21 cellular contexts compared by ENCODE assay signal in the genomic region with DNA sequence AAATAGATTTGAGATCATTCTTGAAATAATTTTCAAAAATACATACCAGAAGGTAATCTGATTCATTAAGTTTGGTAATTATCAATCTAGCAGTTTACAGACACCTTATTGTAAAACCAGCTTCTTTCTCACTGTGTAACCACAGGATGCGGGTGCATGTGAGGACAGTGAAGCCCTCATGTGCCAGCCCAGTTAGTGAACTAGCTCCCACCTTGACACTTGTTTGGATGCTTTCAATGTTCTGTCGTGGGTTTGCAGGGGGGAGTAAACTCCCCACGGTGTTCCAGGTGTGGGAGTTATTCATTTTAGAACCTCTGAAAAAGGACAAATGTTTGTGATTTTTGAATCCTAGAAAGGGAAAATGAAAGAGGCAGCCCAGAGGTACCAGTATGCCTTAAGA. TPM values are rescaled to one million over a fixed set of nuclear protein-coding genes. Genes with fewer than 3 reads are reported as not detected.
DNase-seq lines count a peak whose midpoint lies in the region; FAIRE-seq and TF ChIP-seq lines count a peak whose summit lies in the region.
"Had no signal": no experiment of that assay in that cellular context is flagged by ENCODE, and none has a peak within 500 bp of the region (broad histone marks: within the 10 kb centered on the region; RNA-seq: fewer than 3 reads in every experiment).

No MANE protein-coding gene starts in this region.

- H3K27ac ChIP-seq in dorsolateral prefrontal cortex = peak overlapping the region in 40 of 59 donors; percentile 1 to 81 (median 53)
- H3K27ac ChIP-seq: colonic mucosa had no signal

- peak; percentile 40 for DNase-seq in activated CD8-positive, alpha-beta memory T cell treated with anti-CD3 and anti-CD28 coated beads for 24 hours
- DNase-seq in activated CD8-positive, alpha-beta memory T cell treated with anti-CD3 and anti-CD28 coated beads, Interleukin-2, amount 50 U/mL, for 4 hours = no peak
- DNase-seq in HFFc6 = no peak
- no peak for DNase-seq in dorsolateral prefrontal cortex
- DNase-seq in osteocyte (ENCODE audit: extremely low spot score, unreplicated experiment) = peak; percentile 54
- DNase-seq in Calu3 = no peak
- DNase-seq in NCI-H2196 treated with DMSO at 0.1 percent for 48 hours (lab: John Stamatoyannopoulos, UW; ENCODE audit: unreplicated experiment) = no peak
- DNase-seq in H54 (ENCODE audit: insufficient read length, low spot score) = no peak
- DNase-seq: activated CD4-positive, alpha-beta memory T cell treated with anti-CD3 and anti-CD28 coated beads for 36 hours; activated T-cell treated with anti-CD3 and anti-CD28 coated beads, Interleukin-2, amount 50 U/mL, for 72 hours; colonic mucosa; midbrain; MV-4-11; retina; RPMI8226; stimulated activated CD8-positive, alpha-beta memory T cell treated with anti-CD3 and anti-CD28 coated beads, Interleukin-4, amount 100 ng/mL, for 48 hours had no signal

- no peak for FAIRE-seq in H54 (lab: Jason Lieb, UNC)
- FAIRE-seq: endometrium, GM12891 had no signal

- no peak for TF ChIP-seq POLR2A in H54 (IDR thresholded peaks at IDR 0.05; ENCODE audit: low read depth, low read length)

- CTCF ChIA-PET in Calu3 (lab: Charles Lee) = no interaction called here

- intact Hi-C loops in dorsolateral prefrontal cortex (cut with DNase I) (no loop called here), Calu3 (cut with micrococcal nuclease; ENCODE audit: unreplicated experiment) (no loop called here)

- peak overlapping the region in 1 of 59 donors; percentile 10 for H3K4me3 ChIP-seq in dorsolateral prefrontal cortex
- H3K4me3 ChIP-seq: colonic mucosa had no signal

- TF ChIP-seq CTCF in HFFc6 (IDR thresholded peaks at IDR 0.05) (no peak), dorsolateral prefrontal cortex (IDR thresholded peaks at IDR 0.05 in 54 of 56, conservative IDR thresholded peaks at IDR 0.05 in 2 of 56; ENCODE audit: low read depth in 1 of 56, partially characterized antibody in 56 of 56) (no peak), osteocyte (IDR thresholded peaks at IDR 0.05) (no peak), Calu3 (IDR thresholded peaks at IDR 0.05; ENCODE audit: unreplicated experiment) (no peak)

- H3K27me3 Mint-ChIP-seq in HFFc6 (ENCODE audit: insufficient read depth) (no peaks in the 10 kb centered on the region), osteocyte (ENCODE audit: unreplicated experiment) (no peaks in the 10 kb centered on the region), Calu3 (ENCODE audit: unreplicated experiment) (no peaks in the 10 kb centered on the region)
- H3K27me3 Mint-ChIP-seq: activated CD4-positive, alpha-beta memory T cell treated with anti-CD3 and anti-CD28 coated beads for 36 hours; activated naive CD8-positive, alpha-beta T cell had no signal

- no TSS peak for BruUV-seq in Calu3 (replicated peaks; lab: Mats Ljungman, UMichigan)

- H3K36me3 Mint-ChIP-seq in HFFc6 (ENCODE audit: low read depth) (peaks cover 24% of the 10 kb centered on the region), osteocyte (ENCODE audit: unreplicated experiment) (peaks cover 56% of the 10 kb centered on the region), Calu3 (ENCODE audit: insufficient read depth, unreplicated experiment) (peaks cover 31% of the 10 kb centered on the region)
- H3K36me3 Mint-ChIP-seq: activated CD4-positive, alpha-beta memory T cell treated with anti-CD3 and anti-CD28 coated beads for 36 hours; activated naive CD8-positive, alpha-beta T cell had no signal

- peak overlapping the region; percentile 92 for H3K27ac Mint-ChIP-seq in HFFc6
- no peak overlapping the region for H3K27ac Mint-ChIP-seq in osteocyte (ENCODE audit: unreplicated experiment)
- H3K27ac Mint-ChIP-seq in Calu3 (ENCODE audit: unreplicated experiment) = no peak overlapping the region
- H3K27ac Mint-ChIP-seq: activated CD4-positive, alpha-beta memory T cell treated with anti-CD3 and anti-CD28 coated beads for 36 hours; activated naive CD8-positive, alpha-beta T cell; activated T-cell treated with anti-CD3 and anti-CD28 coated beads, Interleukin-2, amount 50 U/mL, for 72 hours; WTC11 had no signal

- H3K4me1 Mint-ChIP-seq in HFFc6 (ENCODE audit: low read depth) = peaks cover 46% of the 10 kb centered on the region
- H3K4me1 Mint-ChIP-seq in osteocyte (ENCODE audit: unreplicated experiment) = peaks cover 19% of the 10 kb centered on the region
- no peaks in the 10 kb centered on the region for H3K4me1 Mint-ChIP-seq in Calu3 (ENCODE audit: low read depth, unreplicated experiment)

- H3K4me3 Mint-ChIP-seq in HFFc6 (peak overlapping the region; percentile 76), osteocyte (ENCODE audit: unreplicated experiment) (no peak overlapping the region), Calu3 (ENCODE audit: low read depth, unreplicated experiment) (no peak overlapping the region)
- H3K4me3 Mint-ChIP-seq: activated CD4-positive, alpha-beta memory T cell treated with anti-CD3 and anti-CD28 coated beads for 36 hours; activated T-cell treated with anti-CD3 and anti-CD28 coated beads, Interleukin-2, amount 50 U/mL, for 72 hours; CD14-positive monocyte; WTC11 had no signal

- no peaks in the 10 kb centered on the region for H3K27me3 ChIP-seq in dorsolateral prefrontal cortex
- H3K27me3 ChIP-seq: colonic mucosa had no signal

- H3K9me3 Mint-ChIP-seq in HFFc6 (no peaks in the 10 kb centered on the region), osteocyte (ENCODE audit: unreplicated experiment) (no peaks in the 10 kb centered on the region), Calu3 (ENCODE audit: low read depth, unreplicated experiment) (no peaks in the 10 kb centered on the region)
- H3K9me3 Mint-ChIP-seq: activated CD4-positive, alpha-beta memory T cell treated with anti-CD3 and anti-CD28 coated beads for 36 hours; activated T-cell treated with anti-CD3 and anti-CD28 coated beads, Interleukin-2, amount 50 U/mL, for 72 hours; WTC11 had no signal

RNA-seq across cellular contexts. Expression of gene WDSUB1, which starts 59.0 kb away (rescaled TPM):
- 1 to 10 TPM; 6.1 to 8.9 (median 7.0) TPM for total RNA-seq in HFFc6 (2021; fragmentation: NEBNext Ultra II Directional; extraction: Animal tissue kit (Norgen Biotek cat#: 25700))
- total RNA-seq in dorsolateral prefrontal cortex = 10 to 100 TPM in 114 of 120 experiments, 1 to 10 TPM in 6; 8.6 to 20.5 (median 13.3) TPM
- 14.7 and 15.4 TPM in 2 replicates for total RNA-seq in osteocyte
- total RNA-seq in Calu3 (2022) = 6.7 and 7.3 TPM in 2 replicates

Comparison
In these comparisons a context has a peak if more than half of its experiments do, and no peak if none do; other contexts are left out.
1. DNase-seq: peak in activated CD8-positive, alpha-beta memory T cell treated with anti-CD3 and anti-CD28 coated beads for 24 hours (single experiment) and osteocyte (single experiment); none in activated CD8-positive, alpha-beta memory T cell treated with anti-CD3 and anti-CD28 coated beads, Interleukin-2, amount 50 U/mL, for 4 hours (single experiment), HFFc6 (single experiment), dorsolateral prefrontal cortex (0 of 10), Calu3 (single experiment), NCI-H2196 treated with DMSO at 0.1 percent for 48 hours (single experiment) and H54 (single experiment).